ENCODE assay signal across 28 cellular contexts in genomic region chr3:38711321-38711720, GRCh38.
"Had no signal": no experiment of that assay in that cellular context is flagged by ENCODE, and none has a peak within 500 bp of the region (broad histone marks: within the 10 kb centered on the region; RNA-seq: fewer than 3 reads in every experiment).

No MANE protein-coding gene starts in this region.

- DNase-seq: hypothalamus; immature natural killer cell; kidney; left colon; left lung; lower lobe of right lung; mammary epithelial cell; mesenchymal stem cell; naive B cell; natural killer cell; nephron progenitor cell; occipital lobe; right lobe of liver; stimulated activated CD4-positive, alpha-beta T cell treated with anti-CD3 and anti-CD28 coated beads, Interleukin-12 subunit alpha, Interleukin-12 subunit beta, amount 100 ng/mL, for 4 hours; stimulated activated CD4-positive, alpha-beta T cell treated with anti-CD3 and anti-CD28 coated beads, Interleukin-15, amount 100 ng/mL, for 24 hours; stimulated activated CD4-positive, alpha-beta T cell treated with anti-CD3 and anti-CD28 coated beads, Interleukin-2, amount 100 ng/mL, for 24 hours; stimulated activated CD4-positive, alpha-beta T cell treated with anti-CD3 and anti-CD28 coated beads, Interleukin-4, amount 100 ng/mL, for 1 hour; stimulated activated naive B cell treated with anti-CD40 and anti-IgM and Interleukin-4, amounts not matched to agents 10 μg/mL and 1 μg/mL and 100 μg/mL, for 72 hours; stimulated activated naive CD8-positive, alpha-beta T cell treated with anti-CD3 and anti-CD28 coated beads, Interleukin-15, Interleukin-2, amounts not matched to agents 100 U/mL and 50 U/mL, for 24 hours; tibial artery; uterus had no signal

- H3K36me3 ChIP-seq: left lung, lower lobe of right lung, neural progenitor cell, neutrophil, right atrium auricular region, right lobe of liver, suprapubic skin, thoracic aorta, tibial artery, uterus had no signal

- H3K4me3 ChIP-seq: left lung, lower lobe of right lung, neural progenitor cell, right atrium auricular region, right lobe of liver, skin epidermis, suprapubic skin, thoracic aorta, tibial artery, uterus had no signal

- FAIRE-seq: islet of Langerhans, kidney had no signal

- H3K27me3 ChIP-seq: neural progenitor cell, right atrium auricular region, right lobe of liver, tibial artery, uterus had no signal
